ENCODE assay signal across 8 cellular contexts in genomic region chr11:47950396-47950795, GRCh38. TPM values are rescaled to one million over a fixed set of nuclear protein-coding genes. Genes with fewer than 3 reads are reported as not detected.
A peak's percentile ranks its signal among the peaks of the same experiment; 100 is the strongest.
DNase-seq lines count a peak whose midpoint lies in the region; ATAC-seq and TF ChIP-seq lines count a peak whose summit lies in the region.

No MANE protein-coding gene starts in this region.

- H3K4me1 Mint-ChIP-seq in T-helper 1 cell treated with Interleukin-12 subunit alpha and Interleukin-12 subunit beta and Interleukin-4 antibody, amounts not matched to agents 30 μg/mL and 1 μg/mL, for 36 hours (ENCODE audit: low read depth) = peaks cover 43% of the 10 kb centered on the region
- H3K4me1 Mint-ChIP-seq in central memory CD8-positive, alpha-beta T cell = peaks cover 21% of the 10 kb centered on the region
- H3K4me1 Mint-ChIP-seq in mesothelial cell of epicardium (peaks cover 18% of the 10 kb centered on the region), glutamatergic neuron (ENCODE audit: low read depth, unreplicated experiment) (no peaks in the 10 kb centered on the region)

- no peaks in the 10 kb centered on the region for H3K36me3 ChIP-seq in tibial nerve

- H3K9me3 ChIP-seq in tibial nerve = no peaks in the 10 kb centered on the region

- H3K9me3 Mint-ChIP-seq in T-helper 1 cell treated with Interleukin-12 subunit alpha and Interleukin-12 subunit beta and Interleukin-4 antibody, amounts not matched to agents 30 μg/mL and 1 μg/mL, for 36 hours = no peaks in the 10 kb centered on the region
- no peaks in the 10 kb centered on the region for H3K9me3 Mint-ChIP-seq in central memory CD8-positive, alpha-beta T cell
- H3K9me3 Mint-ChIP-seq in mesothelial cell of epicardium = no peaks in the 10 kb centered on the region
- H3K9me3 Mint-ChIP-seq in glutamatergic neuron (ENCODE audit: unreplicated experiment) = no peaks in the 10 kb centered on the region

- peak; percentile 19 to 50 for DNase-seq in central memory CD8-positive, alpha-beta T cell (ENCODE audit: low spot score in 2 of 2)
- DNase-seq in stimulated activated CD8-positive, alpha-beta memory T cell treated with anti-CD3 and anti-CD28 coated beads, Interleukin-7, amount 100 ng/mL, for 1 hour (ENCODE audit: low read depth in 2 of 2) = peak; percentile 20 to 27
- DNase-seq in mesothelial cell of epicardium (ENCODE audit: low spot score in 2 of 2, unreplicated experiment in 2 of 2) = no peak
- no peak for DNase-seq in glutamatergic neuron
- no peak for DNase-seq in tibial nerve (ENCODE audit: low spot score in 2 of 2)
- no peak for DNase-seq in NCI-H1436 treated with DMSO at 0.1 percent for 48 hours (lab: John Stamatoyannopoulos, UW)

- H3K4me3 ChIP-seq in tibial nerve = no peak overlapping the region

- H3K27ac ChIP-seq in tibial nerve = peak overlapping the region in 1 of 4 donors; percentile 5

- peaks cover 0 to 15% (median 2%) of the 10 kb centered on the region in 4 donors for H3K4me1 ChIP-seq in tibial nerve

- no peaks in the 10 kb centered on the region for H3K27me3 Mint-ChIP-seq in T-helper 1 cell treated with Interleukin-12 subunit alpha and Interleukin-12 subunit beta and Interleukin-4 antibody, amounts not matched to agents 30 μg/mL and 1 μg/mL, for 36 hours (ENCODE audit: low read depth)
- no peaks in the 10 kb centered on the region for H3K27me3 Mint-ChIP-seq in central memory CD8-positive, alpha-beta T cell
- H3K27me3 Mint-ChIP-seq in mesothelial cell of epicardium (ENCODE audit: low read depth) = no peaks in the 10 kb centered on the region
- H3K27me3 Mint-ChIP-seq in glutamatergic neuron (ENCODE audit: unreplicated experiment) = peaks cover 2% of the 10 kb centered on the region

- peaks cover 3% of the 10 kb centered on the region for H3K36me3 Mint-ChIP-seq in T-helper 1 cell treated with Interleukin-12 subunit alpha and Interleukin-12 subunit beta and Interleukin-4 antibody, amounts not matched to agents 30 μg/mL and 1 μg/mL, for 36 hours (ENCODE audit: low read depth)
- H3K36me3 Mint-ChIP-seq in central memory CD8-positive, alpha-beta T cell (ENCODE audit: insufficient read depth) = peaks cover 5% of the 10 kb centered on the region
- H3K36me3 Mint-ChIP-seq in mesothelial cell of epicardium (no peaks in the 10 kb centered on the region), glutamatergic neuron (ENCODE audit: unreplicated experiment) (no peaks in the 10 kb centered on the region)

- 35 to 40% methylated on average over 5 of the region's 5 CpGs for WGBS in tibial nerve, 2 donors

- TF ChIP-seq CTCF in mesothelial cell of epicardium (IDR thresholded peaks at IDR 0.05; ENCODE audit: unreplicated experiment) = no peak
- TF ChIP-seq CTCF in glutamatergic neuron (IDR thresholded peaks at IDR 0.05; ENCODE audit: partially characterized antibody, unreplicated experiment) = no peak
- TF ChIP-seq CTCF in tibial nerve (IDR thresholded peaks at IDR 0.05) = no peak

- H3K4me3 Mint-ChIP-seq in T-helper 1 cell treated with Interleukin-12 subunit alpha and Interleukin-12 subunit beta and Interleukin-4 antibody, amounts not matched to agents 30 μg/mL and 1 μg/mL, for 36 hours = peak overlapping the region; percentile 37
- peak overlapping the region; percentile 71 for H3K4me3 Mint-ChIP-seq in central memory CD8-positive, alpha-beta T cell
- H3K4me3 Mint-ChIP-seq in mesothelial cell of epicardium (no peak overlapping the region), glutamatergic neuron (ENCODE audit: unreplicated experiment) (no peak overlapping the region)

- peak overlapping the region; percentile 84 for H3K27ac Mint-ChIP-seq in T-helper 1 cell treated with Interleukin-12 subunit alpha and Interleukin-12 subunit beta and Interleukin-4 antibody, amounts not matched to agents 30 μg/mL and 1 μg/mL, for 36 hours
- peak overlapping the region; percentile 90 for H3K27ac Mint-ChIP-seq in central memory CD8-positive, alpha-beta T cell (ENCODE audit: low read depth)
- H3K27ac Mint-ChIP-seq in mesothelial cell of epicardium (no peak overlapping the region), glutamatergic neuron (ENCODE audit: unreplicated experiment) (no peak overlapping the region)

- H3K27me3 ChIP-seq in tibial nerve = no peaks in the 10 kb centered on the region

- ATAC-seq in HG02759 (IDR thresholded peaks at IDR 0.05; ENCODE audit: unreplicated experiment) = peak; percentile 68
- ATAC-seq in central memory CD8-positive, alpha-beta T cell (replicated peaks; ENCODE audit: extremely low read depth, poor library complexity, severe bottlenecking) = peak; percentile 97

- no peak for TF ChIP-seq POLR2A in tibial nerve (IDR thresholded peaks at IDR 0.05)

- no peak for TF ChIP-seq EP300 in tibial nerve (IDR thresholded peaks at IDR 0.05)

RNA-seq across cellular contexts. Expression of gene PTPRJ, which starts 30.0 kb away (rescaled TPM):
- total RNA-seq in mesothelial cell of epicardium (26.2 to 31.0 TPM (median 26.5 TPM) in 3 replicates), glutamatergic neuron (ENCODE audit: unreplicated experiment) (2.4 TPM), tibial nerve (10 to 100 TPM; 20.5 to 24.3 (median 22.3) TPM)

Comparison
In these comparisons a context has a peak if more than half of its experiments do, and no peak if none do; other contexts are left out.
1. H3K27ac Mint-ChIP-seq: peak in T-helper 1 cell treated with Interleukin-12 subunit alpha and Interleukin-12 subunit beta and Interleukin-4 antibody, amounts not matched to agents 30 μg/mL and 1 μg/mL, for 36 hours (single experiment) and central memory CD8-positive, alpha-beta T cell (single experiment); none in mesothelial cell of epicardium (single experiment) and glutamatergic neuron (single experiment).
2. H3K4me3 Mint-ChIP-seq: peak in T-helper 1 cell treated with Interleukin-12 subunit alpha and Interleukin-12 subunit beta and Interleukin-4 antibody, amounts not matched to agents 30 μg/mL and 1 μg/mL, for 36 hours (single experiment) and central memory CD8-positive, alpha-beta T cell (single experiment); none in mesothelial cell of epicardium (single experiment) and glutamatergic neuron (single experiment).
3. DNase-seq: peak in central memory CD8-positive, alpha-beta T cell (2 of 2) and stimulated activated CD8-positive, alpha-beta memory T cell treated with anti-CD3 and anti-CD28 coated beads, Interleukin-7, amount 100 ng/mL, for 1 hour (2 of 2); none in mesothelial cell of epicardium (0 of 2), glutamatergic neuron (single experiment), tibial nerve (0 of 2) and NCI-H1436 treated with DMSO at 0.1 percent for 48 hours (single experiment).